ENCODE assay signal across 11 cellular contexts in the genomic region with DNA sequence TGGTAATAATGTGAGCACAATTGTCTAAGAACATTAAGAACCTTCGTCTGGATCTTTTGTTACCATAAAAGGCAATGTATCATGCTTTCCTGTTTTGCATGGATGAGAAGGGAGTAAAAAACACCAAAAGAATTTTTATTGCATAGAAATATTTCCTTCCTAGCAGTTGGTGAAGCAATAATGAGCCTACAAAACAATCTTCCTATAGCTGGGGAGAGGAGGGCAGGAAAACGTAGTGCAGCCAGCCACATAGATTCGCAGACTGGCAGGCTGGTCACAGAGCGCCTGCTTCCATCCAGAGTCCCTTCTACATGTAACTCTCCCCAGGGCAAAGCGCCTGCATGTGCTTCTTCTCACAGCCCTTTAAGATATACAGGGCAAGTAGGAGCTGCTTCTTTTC.
DNase-seq lines count a peak whose midpoint lies in the region; ATAC-seq and TF ChIP-seq lines count a peak whose summit lies in the region.
"Had no signal": no experiment of that assay in that cellular context is flagged by ENCODE, and none has a peak within 500 bp of the region (broad histone marks: within the 10 kb centered on the region; RNA-seq: fewer than 3 reads in every experiment).

No MANE protein-coding gene starts in this region.

- no peak overlapping the region for H3K4ac ChIP-seq in mesendoderm (ENCODE audit: low read depth, low read length)

- TF ChIP-seq EP300 in stomach (IDR thresholded peaks at IDR 0.05): no peak

- intact Hi-C loops in HCT116 (cut with micrococcal nuclease) (no loop called here), ascending aorta (cut with DNase I) (no loop called here), stomach (cut with DNase I; ENCODE audit: low total_unique reads) (no loop called here)

- WGBS in stomach, 5 donors: 68 to 80% (median 73%) methylated on average over 5 of the region's 5 CpGs
- no CpG with 5 or more reads among the region's 5 CpGs for WGBS in mesendoderm (ENCODE audit: extremely low coverage, insufficient coverage, low lambda C conversion rate)

- H3K23ac ChIP-seq in mesendoderm (ENCODE audit: low read length): no peak overlapping the region

- RAD21 ChIA-PET in HCT116 (lab: Charles Lee; ENCODE audit: low non-redundant PET in 1 of 2, low total read pairs in 2 of 2, uncharacterized antibody in 2 of 2, unreplicated experiment in 2 of 2): no interaction called here

- no peak for TF ChIP-seq POLR2A in HCT116 (IDR thresholded peaks at IDR 0.05; ENCODE audit: borderline replicate concordance, extremely low read depth, insufficient read depth, insufficient read length)
- TF ChIP-seq POLR2A in stomach (IDR thresholded peaks at IDR 0.05): no peak

- no peaks in the 10 kb centered on the region for H3K9me2 ChIP-seq in HCT116 (ENCODE audit: insufficient read depth)

- ATAC-seq in HCT116 (no peak), GM21723 (IDR thresholded peaks at IDR 0.05; ENCODE audit: unreplicated experiment) (no peak), HG02840 (IDR thresholded peaks at IDR 0.05; ENCODE audit: low FRiP score, unreplicated experiment) (no peak), GM18519 (IDR thresholded peaks at IDR 0.05; ENCODE audit: low FRiP score, unreplicated experiment) (no peak)
- ATAC-seq: Panc1 had no signal

- 0 out of 2 replicates have a peak, but pooled peaks cover 5% of the 10 kb centered on the region for H4K20me1 ChIP-seq in HCT116 (ENCODE audit: insufficient read depth)

- H3K4me3 ChIP-seq in HCT116 (replicated peaks in 1 of 2; ENCODE audit: low read depth in 1 of 2, low read length in 2 of 2) (no peak overlapping the region), ascending aorta (peak overlapping the region in 1 of 2 donors; percentile 18), stomach (no peak overlapping the region), mesendoderm (ENCODE audit: low read length) (no peak overlapping the region)

- H2BK5ac ChIP-seq in mesendoderm (ENCODE audit: low read length): no peak overlapping the region

- H4K8ac ChIP-seq in mesendoderm (ENCODE audit: low read depth, low read length): no peak overlapping the region

- no peaks in the 10 kb centered on the region for H3K27me3 ChIP-seq in HCT116 (ENCODE audit: insufficient read depth, low read length)
- H3K27me3 ChIP-seq in ascending aorta: no peaks in the 10 kb centered on the region
- no peaks in the 10 kb centered on the region for H3K27me3 ChIP-seq in stomach
- no peaks in the 10 kb centered on the region for H3K27me3 ChIP-seq in mesendoderm (ENCODE audit: insufficient read depth, low read length, poor library complexity)

- H2BK120ac ChIP-seq in mesendoderm (ENCODE audit: low read depth, low read length): no peak overlapping the region

- H3K4me1 ChIP-seq in HCT116 (ENCODE audit: control insufficient read depth in 1 of 2, insufficient read depth in 2 of 2, low read length in 2 of 2) (no peaks in the 10 kb centered on the region), ascending aorta (peaks cover 0 to 19% of the 10 kb centered on the region in 2 donors), stomach (peaks cover 0 to 39% (median 19%) of the 10 kb centered on the region in 4 donors), mesendoderm (ENCODE audit: control insufficient read depth, low read depth, low read length) (no peaks in the 10 kb centered on the region)

- H3K56ac ChIP-seq in mesendoderm (ENCODE audit: low read length): no peak overlapping the region

- no peak for TF ChIP-seq CTCF in HCT116 (IDR thresholded peaks at IDR 0.05 in 2 of 3, conservative IDR thresholded peaks at IDR 0.05 in 1 of 3; ENCODE audit: borderline replicate concordance in 1 of 3, insufficient read depth in 1 of 3, low read depth in 2 of 3, low read length in 2 of 3)
- no peak for TF ChIP-seq CTCF in ascending aorta (IDR thresholded peaks at IDR 0.05)
- TF ChIP-seq CTCF in stomach (IDR thresholded peaks at IDR 0.05): no peak

- H3K4me2 ChIP-seq in HCT116 (ENCODE audit: low read length) (no peak overlapping the region), mesendoderm (ENCODE audit: low read length) (no peak overlapping the region)

- H3K18ac ChIP-seq in mesendoderm (ENCODE audit: low read length): no peak overlapping the region

- POLR2A ChIA-PET in HCT116 (lab: Charles Lee): no interaction called here

- H3K79me2 ChIP-seq in HCT116 (ENCODE audit: insufficient read depth, low read length): no peaks in the 10 kb centered on the region
- no peaks in the 10 kb centered on the region for H3K79me2 ChIP-seq in mesendoderm (ENCODE audit: control insufficient read depth, insufficient read depth, low read length)

- H2AK5ac ChIP-seq in mesendoderm (ENCODE audit: low read length): no peak overlapping the region

- TF ChIP-seq RAD21 in HCT116 (IDR thresholded peaks at IDR 0.05; ENCODE audit: low read depth): no peak

- BruUV-seq in HCT116 (replicated peaks; lab: Mats Ljungman, UMichigan): no TSS peak

- H3K9me3 ChIP-seq in HCT116 (ENCODE audit: control insufficient read depth in 1 of 2, insufficient read depth in 1 of 2, low read depth in 1 of 2, low read length in 2 of 2) (no peaks in the 10 kb centered on the region), ascending aorta (no peaks in the 10 kb centered on the region), stomach (no peaks in the 10 kb centered on the region)

- no peak overlapping the region for H2BK15ac ChIP-seq in mesendoderm (replicated peaks; ENCODE audit: low read depth)

- H3K79me1 ChIP-seq in mesendoderm (ENCODE audit: low read length): no peaks in the 10 kb centered on the region

- DNase-seq in HCT116 (ENCODE audit: low read depth, low spot score) (no peak), ascending aorta (ENCODE audit: low spot score in 2 of 2) (peak in 1 of 2 donors; percentile 67), iris pigment epithelial cell (ENCODE audit: low read depth) (peak; percentile 85), stomach (no peak), mesendoderm (no peak)
- DNase-seq: activated CD4-positive, alpha-beta T cell treated with anti-CD3 and anti-CD28 coated beads for 4 hours; GF-D8 had no signal

- H3K36me3 ChIP-seq in HCT116 (ENCODE audit: control insufficient read depth in 1 of 2, insufficient read depth in 2 of 2, low read length in 2 of 2) (no peaks in the 10 kb centered on the region), ascending aorta (no peaks in the 10 kb centered on the region), stomach (no peaks in the 10 kb centered on the region), mesendoderm (ENCODE audit: control insufficient read depth, insufficient read depth, low read length) (no peaks in the 10 kb centered on the region)

- no peak overlapping the region for H4K5ac ChIP-seq in mesendoderm (ENCODE audit: low read length)

- CTCF ChIA-PET in HCT116 (lab: Charles Lee): no interaction called here

- H2AFZ ChIP-seq in HCT116 (ENCODE audit: low read depth, low read length, poor library complexity, severe bottlenecking): no peak overlapping the region

- H3K27ac ChIP-seq in HCT116 (ENCODE audit: low read depth, low read length): no peak overlapping the region
- H3K27ac ChIP-seq in ascending aorta: peak overlapping the region; percentile 69 to 87
- peak overlapping the region in 3 of 5 donors; percentile 32 to 69 (median 48) for H3K27ac ChIP-seq in stomach
- H3K27ac ChIP-seq in mesendoderm (ENCODE audit: low read depth, low read length): no peak overlapping the region

- H3K9ac ChIP-seq in HCT116 (ENCODE audit: low read length) (no peak overlapping the region), mesendoderm (ENCODE audit: low read length) (no peak overlapping the region)

TF ChIP-seq in HCT116, 20 proteins besides CTCF, POLR2A, EP300 and RAD21:
- TF ChIP-seq SRF (IDR thresholded peaks at IDR 0.05; ENCODE audit: low read depth) (peak; percentile 38; the same call in 1 of the 2 replicates), ZNF274 (IDR thresholded peaks at IDR 0.05; ENCODE audit: low read depth, low read length) (no peak), FOSL1 (IDR thresholded peaks at IDR 0.05; ENCODE audit: low read depth) (no peak), EZH2phosphoT487 (IDR thresholded peaks at IDR 0.05; ENCODE audit: borderline replicate concordance) (no peak), CBX3 (IDR thresholded peaks at IDR 0.05; ENCODE audit: low read depth) (no peak), TCF7L2 (IDR thresholded peaks at IDR 0.05; ENCODE audit: borderline replicate concordance, extremely low read depth, insufficient read depth, insufficient read length) (no peak)
TF ChIP-seq in HCT116: peak in this region for 1.

Comparison
In these comparisons a context has a peak if more than half of its experiments do, and no peak if none do; other contexts are left out.
1. H3K27ac ChIP-seq: peak in ascending aorta (2 of 2) and stomach (3 of 5); none in HCT116 (single experiment) and mesendoderm (single experiment).